In genomic region chr14:106530031-106530422, GRCh38 we compare ENCODE assay signal across 22 cellular contexts.
A peak's percentile ranks its signal among the peaks of the same experiment; 100 is the strongest.
DNase-seq lines count a peak whose midpoint lies in the region; FAIRE-seq and TF ChIP-seq lines count a peak whose summit lies in the region.
"Had no signal": no experiment of that assay in that cellular context is flagged by ENCODE, and none has a peak within 500 bp of the region (broad histone marks: within the 10 kb centered on the region; RNA-seq: fewer than 3 reads in every experiment).

No MANE protein-coding gene starts in this region.

- TF ChIP-seq POLR2A in GM12891 (IDR thresholded peaks at IDR 0.05; ENCODE audit: low read depth, low read length) = no peak

- H3K27me3 ChIP-seq in KMS-11 (ENCODE audit: insufficient read depth, low read depth) (no peaks in the 10 kb centered on the region), endodermal cell (ENCODE audit: control insufficient read depth, insufficient read depth, low read length, poor library complexity, severe bottlenecking) (no peaks in the 10 kb centered on the region)

- H3K36me3 ChIP-seq in KMS-11 (ENCODE audit: insufficient read depth) (no peaks in the 10 kb centered on the region), endodermal cell (ENCODE audit: control insufficient read depth, insufficient read depth, low read length) (no peaks in the 10 kb centered on the region)

- H3K27ac ChIP-seq in C4-2B (peak overlapping the region; percentile 61), KMS-11 (no peak overlapping the region), endodermal cell (ENCODE audit: low read depth, low read length) (no peak overlapping the region)
- H3K27ac ChIP-seq: A549, GM23248 had no signal

- H3K36me3 Mint-ChIP-seq in endodermal cell (ENCODE audit: low read depth) = no peaks in the 10 kb centered on the region
- H3K36me3 Mint-ChIP-seq in activated T-helper 1 cell treated with anti-CD3 and anti-CD28 coated beads, Interleukin-12 subunit alpha, Interleukin-12 subunit beta, Interleukin-2, Interleukin-4 antibody, amounts not matched to agents 30 ng/mL and 10 ng/mL and 1 ng/mL, durations not matched to agents 14 hours and 24 hours and 36 hours (ENCODE audit: low read depth) = no peaks in the 10 kb centered on the region
- H3K36me3 Mint-ChIP-seq: CD4-positive, CD25-positive, alpha-beta regulatory T cell; CD8-positive, alpha-beta T cell had no signal

- intact Hi-C loops in activated T-helper 1 cell treated with anti-CD3 and anti-CD28 coated beads, Interleukin-12 subunit alpha, Interleukin-12 subunit beta, Interleukin-2, Interleukin-4 antibody, amounts not matched to agents 30 ng/mL and 10 ng/mL and 1 ng/mL, durations not matched to agents 14 hours and 24 hours and 36 hours (cut with micrococcal nuclease) = no loop called here

- H3K4me1 ChIP-seq in KMS-11 (ENCODE audit: low read depth, poor library complexity, severe bottlenecking) = peaks cover 10% of the 10 kb centered on the region
- no peaks in the 10 kb centered on the region for H3K4me1 ChIP-seq in endodermal cell (ENCODE audit: control insufficient read depth, insufficient read depth, low read length)
- H3K4me1 ChIP-seq: A549, Caco-2 had no signal

- TF ChIP-seq CTCF in C4-2B (conservative IDR thresholded peaks at IDR 0.05) (no peak), KMS-11 (conservative IDR thresholded peaks at IDR 0.05; ENCODE audit: low read depth, low read length) (no peak), endodermal cell (conservative IDR thresholded peaks at IDR 0.05) (no peak)

- no peak for DNase-seq in GM12891 (ENCODE audit: insufficient read length, low spot score)
- no peak for DNase-seq in endodermal cell
- no peak for DNase-seq in SW 1271 (lab: John Stamatoyannopoulos, UW)
- DNase-seq in AML-193 (lab: John Stamatoyannopoulos, UW) = no peak
- DNase-seq in activated T-helper 1 cell treated with anti-CD3 and anti-CD28 coated beads, Interleukin-12 subunit alpha, Interleukin-12 subunit beta, Interleukin-2, Interleukin-4 antibody, amounts not matched to agents 30 ng/mL and 10 ng/mL and 1 ng/mL, durations not matched to agents 14 hours and 24 hours and 36 hours (ENCODE audit: low spot score) = no peak
- DNase-seq: 8988T, ACHN, C1 segment of cervical spinal cord, DMS153, EL, GDM1, GM23248, H7, HCEC 1CT had no signal

- H3K27ac Mint-ChIP-seq in endodermal cell = no peak overlapping the region
- H3K27ac Mint-ChIP-seq in activated T-helper 1 cell treated with anti-CD3 and anti-CD28 coated beads, Interleukin-12 subunit alpha, Interleukin-12 subunit beta, Interleukin-2, Interleukin-4 antibody, amounts not matched to agents 30 ng/mL and 10 ng/mL and 1 ng/mL, durations not matched to agents 14 hours and 24 hours and 36 hours = no peak overlapping the region
- H3K27ac Mint-ChIP-seq: CD4-positive, CD25-positive, alpha-beta regulatory T cell; CD8-positive, alpha-beta T cell had no signal

- H3K9me3 ChIP-seq in endodermal cell (ENCODE audit: control insufficient read depth, low read length) = peaks cover 89% of the 10 kb centered on the region
- H3K9me3 ChIP-seq: A549 had no signal

- no peaks in the 10 kb centered on the region for H3K4me1 Mint-ChIP-seq in endodermal cell
- H3K4me1 Mint-ChIP-seq in activated T-helper 1 cell treated with anti-CD3 and anti-CD28 coated beads, Interleukin-12 subunit alpha, Interleukin-12 subunit beta, Interleukin-2, Interleukin-4 antibody, amounts not matched to agents 30 ng/mL and 10 ng/mL and 1 ng/mL, durations not matched to agents 14 hours and 24 hours and 36 hours (ENCODE audit: low read depth) = peaks cover 7% of the 10 kb centered on the region
- H3K4me1 Mint-ChIP-seq: CD4-positive, CD25-positive, alpha-beta regulatory T cell had no signal

- peak overlapping the region; percentile 71 for H2AFZ ChIP-seq in KMS-11 (ENCODE audit: low read depth)
- H2AFZ ChIP-seq: GM23248 had no signal

- H3K9me3 Mint-ChIP-seq in endodermal cell = peaks cover 77% of the 10 kb centered on the region
- H3K9me3 Mint-ChIP-seq in activated T-helper 1 cell treated with anti-CD3 and anti-CD28 coated beads, Interleukin-12 subunit alpha, Interleukin-12 subunit beta, Interleukin-2, Interleukin-4 antibody, amounts not matched to agents 30 ng/mL and 10 ng/mL and 1 ng/mL, durations not matched to agents 14 hours and 24 hours and 36 hours = peaks cover 12% of the 10 kb centered on the region
- H3K9me3 Mint-ChIP-seq: CD8-positive, alpha-beta T cell had no signal

- H3K9ac ChIP-seq in KMS-11 (no peak overlapping the region), endodermal cell (ENCODE audit: extremely low read depth, low read length, poor library complexity, severe bottlenecking) (no peak overlapping the region)
- H3K9ac ChIP-seq: GM23248 had no signal

- H3K79me2 ChIP-seq in KMS-11 (ENCODE audit: insufficient read depth, low read depth) = no peaks in the 10 kb centered on the region

- no peaks in the 10 kb centered on the region for H4K20me1 ChIP-seq in KMS-11 (ENCODE audit: insufficient read depth)

- 30 to 76% methylated on average over 2 to 3 of the region's 3 CpGs for WGBS in endodermal cell (ENCODE audit: insufficient coverage in 1 of 2, insufficient read length in 1 of 2), 2 experiments

- H3K4me3 Mint-ChIP-seq in endodermal cell = no peak overlapping the region
- no peak overlapping the region for H3K4me3 Mint-ChIP-seq in activated T-helper 1 cell treated with anti-CD3 and anti-CD28 coated beads, Interleukin-12 subunit alpha, Interleukin-12 subunit beta, Interleukin-2, Interleukin-4 antibody, amounts not matched to agents 30 ng/mL and 10 ng/mL and 1 ng/mL, durations not matched to agents 14 hours and 24 hours and 36 hours
- H3K4me3 Mint-ChIP-seq: CD4-positive, CD25-positive, alpha-beta regulatory T cell; CD8-positive, alpha-beta T cell had no signal

- no peak overlapping the region for H3K4me3 ChIP-seq in KMS-11 (IDR thresholded peaks at IDR 0.05; ENCODE audit: insufficient read depth, low read depth, low read length)
- peak overlapping the region; percentile 45 for H3K4me3 ChIP-seq in endodermal cell (ENCODE audit: low read length)
- H3K4me3 ChIP-seq: A549, GM23248 had no signal

- H3K27me3 Mint-ChIP-seq in endodermal cell (ENCODE audit: insufficient read depth) = no peaks in the 10 kb centered on the region
- peaks cover 34% of the 10 kb centered on the region for H3K27me3 Mint-ChIP-seq in activated T-helper 1 cell treated with anti-CD3 and anti-CD28 coated beads, Interleukin-12 subunit alpha, Interleukin-12 subunit beta, Interleukin-2, Interleukin-4 antibody, amounts not matched to agents 30 ng/mL and 10 ng/mL and 1 ng/mL, durations not matched to agents 14 hours and 24 hours and 36 hours (ENCODE audit: insufficient read depth)

- H3K4me2 ChIP-seq in KMS-11 = peak overlapping the region; percentile 21
- H3K4me2 ChIP-seq: A549 had no signal

- FAIRE-seq in GM12891 (lab: Jason Lieb, UNC) = peak; percentile 80
- FAIRE-seq: A549, GM12892, H1 had no signal

TF ChIP-seq in GM12891, 5 proteins besides CTCF, POLR2A, EP300 and RAD21:
- TF ChIP-seq PAX5 (IDR thresholded peaks at IDR 0.05; ENCODE audit: insufficient read depth, low read length, severe bottlenecking) (no peak), POU2F2 (IDR thresholded peaks at IDR 0.05; ENCODE audit: low read depth, low read length) (no peak), POLR2AphosphoS5 (IDR thresholded peaks at IDR 0.05; ENCODE audit: low read depth, low read length) (no peak), SPI1 (IDR thresholded peaks at IDR 0.05; ENCODE audit: low read depth, low read length) (no peak), TAF1 (IDR thresholded peaks at IDR 0.05; ENCODE audit: low read depth, low read length) (no peak)
TF ChIP-seq in GM12891: peak in this region for 0.
